Comparison of ENCODE assay signal across 8 cellular contexts in the genomic region with DNA sequence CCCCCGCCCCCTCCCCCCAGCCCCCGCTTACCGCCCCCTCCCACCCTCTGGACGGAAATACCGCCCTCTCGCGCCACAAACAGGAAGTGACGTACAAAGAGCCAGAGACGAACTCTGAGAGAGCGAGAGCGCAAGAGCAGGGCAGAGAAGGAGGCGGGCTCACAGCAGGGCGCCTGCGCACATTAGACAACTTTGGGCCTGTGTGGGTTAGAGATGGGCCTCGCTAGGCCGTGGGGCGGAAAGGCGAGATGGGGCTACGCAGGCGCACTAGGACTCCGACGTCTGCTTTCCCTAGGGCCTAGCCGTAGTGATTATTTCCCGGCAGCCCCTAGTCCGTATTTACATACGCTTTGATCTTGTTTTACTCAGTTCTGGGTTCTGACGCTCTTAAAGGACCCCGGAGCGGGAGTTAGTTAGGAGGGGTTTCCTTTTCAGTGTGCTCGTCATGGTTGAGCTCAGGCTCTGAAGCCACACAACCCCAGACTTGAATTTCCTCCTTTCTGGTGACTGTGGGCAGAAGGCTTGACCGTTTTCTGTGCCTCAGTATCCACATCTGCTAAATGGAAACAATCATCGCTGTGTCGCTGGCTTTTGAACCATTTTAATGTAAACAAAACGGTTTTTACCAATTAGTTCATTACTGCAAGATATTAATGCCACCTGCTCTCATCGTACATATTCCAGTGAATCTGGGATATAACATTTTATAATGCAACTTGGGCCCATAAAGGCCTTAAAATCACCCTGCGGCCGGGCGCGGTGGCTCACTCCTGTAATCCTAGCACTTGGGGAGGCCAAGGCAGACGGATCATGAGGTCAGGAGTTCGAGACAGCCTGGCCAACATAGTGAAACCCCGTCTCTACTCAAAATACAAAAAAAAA. TPM values are rescaled to one million over a fixed set of nuclear protein-coding genes. Genes with fewer than 3 reads are reported as not detected.
A peak's percentile ranks its signal among the peaks of the same experiment; 100 is the strongest.
DNase-seq lines count a peak whose midpoint lies in the region; ATAC-seq and TF ChIP-seq lines count a peak whose summit lies in the region.

No MANE protein-coding gene starts in this region.

- no peak for TF ChIP-seq EP300 in upper lobe of left lung (IDR thresholded peaks at IDR 0.05)

- DNase-seq in GM13977 (ENCODE audit: low spot score), result peak; percentile 97
- peak; percentile 99 for DNase-seq in NCI-H1436 treated with DMSO at 0.1 percent for 48 hours (lab: John Stamatoyannopoulos, UW)
- peak; percentile 98 for DNase-seq in T follicular helper cell (ENCODE audit: low read depth)
- DNase-seq in amniotic stem cell (lab: John Stamatoyannopoulos, UW), result peak; percentile 99
- DNase-seq in left cardiac atrium, result peak; percentile 99
- DNase-seq in posterior cingulate gyrus, result peak; percentile 98 to 100 (median 98)
- DNase-seq in upper lobe of left lung, result peak; percentile 95 to 99

- TF ChIP-seq CTCF in GM13977 (IDR thresholded peaks at IDR 0.05; ENCODE audit: extremely low read depth, insufficient read depth, missing control alignments) (peak; percentile 2), upper lobe of left lung (IDR thresholded peaks at IDR 0.05) (no peak)

- peak overlapping the region; percentile 93 to 97 (median 94) for H3K27ac ChIP-seq in upper lobe of left lung

- in situ Hi-C loops in GM13977 (cut with MboI; ENCODE audit: low pct_unique_long_range_greater_than_20kb, low sequenced_read_pairs, unreplicated experiment), result no loop called here

- no peaks in the 10 kb centered on the region for H3K27me3 ChIP-seq in upper lobe of left lung

- peak overlapping the region; percentile 68 to 97 (median 84) for H3K4me3 ChIP-seq in upper lobe of left lung

- peaks cover 31 to 47% (median 35%) of the 10 kb centered on the region in 4 donors for H3K4me1 ChIP-seq in upper lobe of left lung

- peaks cover 0 to 4% (median 0%) of the 10 kb centered on the region in 4 donors for H3K36me3 ChIP-seq in upper lobe of left lung

- H3K9me3 ChIP-seq in upper lobe of left lung, result no peaks in the 10 kb centered on the region

- peak; percentile 88 for ATAC-seq in HG02852 (IDR thresholded peaks at IDR 0.05; ENCODE audit: unreplicated experiment)
- ATAC-seq in left cardiac atrium, result peak; percentile 94 to 97
- peak; percentile 97 to 98 for ATAC-seq in upper lobe of left lung (ENCODE audit: low FRiP score in 2 of 2)

- intact Hi-C loops in left cardiac atrium (cut with DNase I) (loop anchor here in 1 of 2 donors (10.0 kb wide), 1 partner anchor 159 kb away; a partner anchor contains a TSS), posterior cingulate gyrus (cut with DNase I) (loop anchor here (2.0 kb wide), 1 partner anchor 63 kb away; a partner anchor contains a TSS)

- peak in 2 of 4 donors; percentile 49 to 65 for TF ChIP-seq POLR2A in upper lobe of left lung (IDR thresholded peaks at IDR 0.05)

- 14 to 17% methylated on average over 32 to 35 of the region's 42 CpGs for whole genome bisulfite sequencing in upper lobe of left lung, 2 donors

RNA-seq across cellular contexts. Expression of a gene that starts 0.4 kb away (rescaled TPM):
- total RNA-seq in left cardiac atrium (100 to 1,000 TPM; 110 to 119 TPM), upper lobe of left lung (100 to 1,000 TPM in 4 of 6 donors, 10 to 100 TPM in 2; 59.7 to 164 (median 105) TPM)

RNA-seq across cellular contexts. Expression of a gene that starts 59.1 kb away (rescaled TPM):
- total RNA-seq in left cardiac atrium, result under 1 TPM; 0.15 to 0.31 TPM
- under 1 TPM in 3 of 6 donors, not detected in 3; 0.31 to 1.00 (median 0.79) TPM for total RNA-seq in upper lobe of left lung

Comparison
In these comparisons a context has a peak if more than half of its experiments do, and no peak if none do; other contexts are left out.
1. Peak in every context shown above with its lines: DNase-seq, ATAC-seq, H3K4me3 ChIP-seq and H3K27ac ChIP-seq.